In genomic region chr1:47175227-47175934, GRCh38 we compare ENCODE assay signal across 9 cellular contexts. TPM values are rescaled to one million over a fixed set of nuclear protein-coding genes. Genes with fewer than 3 reads are reported as not detected.
A peak's percentile ranks its signal among the peaks of the same experiment; 100 is the strongest.
DNase-seq lines count a peak whose midpoint lies in the region; ATAC-seq, FAIRE-seq and TF ChIP-seq lines count a peak whose summit lies in the region.
"Had no signal": no experiment of that assay in that cellular context is flagged by ENCODE, and none has a peak within 500 bp of the region (broad histone marks: within the 10 kb centered on the region; RNA-seq: fewer than 3 reads in every experiment).

No MANE protein-coding gene starts in this region.

- H3K27ac ChIP-seq in endothelial cell of umbilical vein (ENCODE audit: insufficient read depth, low read depth, low read length) (no peak overlapping the region), substantia nigra (ENCODE audit: low read depth, low read length, poor library complexity, severe bottlenecking) (no peak overlapping the region)

- H3K27me3 Mint-ChIP-seq in activated CD4-positive, alpha-beta T cell treated with anti-CD3 and anti-CD28 coated beads, Interleukin-2, amount 10 ng/mL, durations not matched to agents 24 days and 14 days, result peaks cover 17% of the 10 kb centered on the region
- H3K27me3 Mint-ChIP-seq in memory B cell, result peaks cover 14% of the 10 kb centered on the region

- no peak overlapping the region for H3K4me2 ChIP-seq in endothelial cell of umbilical vein (ENCODE audit: insufficient read depth, low read length)

- no peaks in the 10 kb centered on the region for H4K20me1 ChIP-seq in endothelial cell of umbilical vein (replicated peaks; ENCODE audit: control insufficient read depth, extremely low read depth, insufficient read depth, low read length)

- no peak overlapping the region for H3K9ac ChIP-seq in endothelial cell of umbilical vein (replicated peaks; ENCODE audit: extremely low read depth, insufficient read depth, low read length)

- intact Hi-C loops in activated CD4-positive, alpha-beta T cell treated with anti-CD3 and anti-CD28 coated beads, Interleukin-2, amount 10 ng/mL, durations not matched to agents 24 days and 14 days (cut with micrococcal nuclease), result loop anchor here (5.0 to 10.0 kb wide), 2 partner anchors 59 to 298 kb away; partner anchors contain the start of gene TAL1
- intact Hi-C loops in endothelial cell of umbilical vein (cut with micrococcal nuclease), result loop anchor here (2.0 to 5.0 kb wide), 3 partner anchors 75 to 482 kb away; no protein-coding TSS in a partner anchor

- H3K36me3 ChIP-seq in HAP-1 (replicated peaks) (no peaks in the 10 kb centered on the region), endothelial cell of umbilical vein (ENCODE audit: control insufficient read depth in 2 of 2, extremely low read depth in 1 of 2, insufficient read depth in 2 of 2, low read length in 2 of 2) (no peaks in the 10 kb centered on the region)

- H3K27me3 ChIP-seq in HAP-1 (ENCODE audit: low read depth), result no peaks in the 10 kb centered on the region; the same call in 1 of the 2 replicates
- no peaks in the 10 kb centered on the region for H3K27me3 ChIP-seq in endothelial cell of umbilical vein (ENCODE audit: control insufficient read depth in 2 of 2, insufficient read depth in 2 of 2, low read length in 2 of 2)

- dilution Hi-C loops in endothelial cell of umbilical vein (cut with MboI; ENCODE audit: extremely low pct_ligation_motif_present, low sequenced_read_pairs), result no loop called here

- CTCF ChIA-PET in endothelial cell of umbilical vein (lab: Charles Lee), result interaction anchor here (0.6 to 2.3 kb wide), 19 partner anchors 9 to 551 kb away, joined by 3 to 16 read pairs (median 4); partner anchors contain the start of genes CMPK1 and PDZK1IP1

- H3K9me3 Mint-ChIP-seq in activated CD4-positive, alpha-beta T cell treated with anti-CD3 and anti-CD28 coated beads, Interleukin-2, amount 10 ng/mL, durations not matched to agents 24 days and 14 days, result no peaks in the 10 kb centered on the region
- no peaks in the 10 kb centered on the region for H3K9me3 Mint-ChIP-seq in memory B cell

- TF ChIP-seq CTCF in endothelial cell of umbilical vein (IDR thresholded peaks at IDR 0.05; ENCODE audit: extremely low read depth in 1 of 2, insufficient read depth in 1 of 2, low read depth in 1 of 2, low read length in 2 of 2), result peak; percentile 90 to 93

- TF ChIP-seq POLR2A in endothelial cell of umbilical vein (IDR thresholded peaks at IDR 0.05; ENCODE audit: low read depth, low read length), result no peak

- H3K79me2 ChIP-seq in endothelial cell of umbilical vein (ENCODE audit: control insufficient read depth, insufficient read depth, low read length), result no peaks in the 10 kb centered on the region

- no peak overlapping the region for H2AFZ ChIP-seq in endothelial cell of umbilical vein (ENCODE audit: low read depth, low read length)

- peak; percentile 96 for FAIRE-seq in endothelial cell of umbilical vein (lab: Jason Lieb, UNC)

- H3K27ac Mint-ChIP-seq in activated CD4-positive, alpha-beta T cell treated with anti-CD3 and anti-CD28 coated beads, Interleukin-2, amount 10 ng/mL, durations not matched to agents 24 days and 14 days, result no peak overlapping the region
- H3K27ac Mint-ChIP-seq in memory B cell, result no peak overlapping the region
- H3K27ac Mint-ChIP-seq: activated naive CD8-positive, alpha-beta T cell had no signal

- no peaks in the 10 kb centered on the region for H3K9me3 ChIP-seq in HAP-1
- H3K9me3 ChIP-seq in endothelial cell of umbilical vein (replicated peaks; ENCODE audit: control insufficient read depth, insufficient read depth, low read length), result no peaks in the 10 kb centered on the region

- BruUV-seq in endothelial cell of umbilical vein (replicated peaks; lab: Mats Ljungman, UMichigan), result no TSS peak

- ATAC-seq in memory B cell (ENCODE audit: low read depth) (peak; percentile 43), HG03139 (IDR thresholded peaks at IDR 0.05; ENCODE audit: unreplicated experiment) (no peak)

- POLR2A ChIA-PET in endothelial cell of umbilical vein (lab: Charles Lee), result no interaction called here

- peaks cover 11% of the 10 kb centered on the region for H3K4me1 Mint-ChIP-seq in activated CD4-positive, alpha-beta T cell treated with anti-CD3 and anti-CD28 coated beads, Interleukin-2, amount 10 ng/mL, durations not matched to agents 24 days and 14 days
- peaks cover 12% of the 10 kb centered on the region for H3K4me1 Mint-ChIP-seq in memory B cell

- H3K36me3 Mint-ChIP-seq in activated CD4-positive, alpha-beta T cell treated with anti-CD3 and anti-CD28 coated beads, Interleukin-2, amount 10 ng/mL, durations not matched to agents 24 days and 14 days (ENCODE audit: low read depth), result no peaks in the 10 kb centered on the region
- H3K36me3 Mint-ChIP-seq in memory B cell, result no peaks in the 10 kb centered on the region
- H3K36me3 Mint-ChIP-seq: activated naive CD8-positive, alpha-beta T cell had no signal

- H3K4me3 ChIP-seq in HAP-1 (no peak overlapping the region), endothelial cell of umbilical vein (replicated peaks in 1 of 3; ENCODE audit: insufficient read depth in 1 of 3, low read depth in 1 of 3, low read length in 3 of 3) (no peak overlapping the region)

- DNase-seq in G401 (ENCODE audit: low spot score) (peak; percentile 58), HAP-1 (ENCODE audit: low spot score in 2 of 2) (peak; percentile 60 to 74), NCI-H2171 (lab: John Stamatoyannopoulos, UW) (peak; percentile 29), endothelial cell of umbilical vein (ENCODE audit: low read depth, low spot score) (peak; percentile 69), memory B cell (ENCODE audit: low spot score in 2 of 2) (peak; percentile 20 to 38), substantia nigra (lab: John Stamatoyannopoulos, UW) (peak in 33 of 49 donors; percentile 3 to 67 (median 33))
- DNase-seq in activated CD4-positive, alpha-beta T cell treated with anti-CD3 and anti-CD28 coated beads, Interleukin-2, amount 10 ng/mL, durations not matched to agents 24 days and 14 days, result peak; percentile 86

- H3K4me3 Mint-ChIP-seq in activated CD4-positive, alpha-beta T cell treated with anti-CD3 and anti-CD28 coated beads, Interleukin-2, amount 10 ng/mL, durations not matched to agents 24 days and 14 days, result no peak overlapping the region
- no peak overlapping the region for H3K4me3 Mint-ChIP-seq in memory B cell
- H3K4me3 Mint-ChIP-seq: activated naive CD8-positive, alpha-beta T cell had no signal

- peaks cover 4% of the 10 kb centered on the region; the same call in 1 of the 2 replicates for H3K4me1 ChIP-seq in HAP-1
- peaks cover 6% of the 10 kb centered on the region for H3K4me1 ChIP-seq in endothelial cell of umbilical vein (ENCODE audit: control insufficient read depth, extremely low read depth, insufficient read depth, low read length)

- in situ Hi-C loops in G401 (cut with HindIII; ENCODE audit: low sequenced_read_pairs) (no loop called here), HAP-1 (cut with MboI; ENCODE audit: low sequenced_read_pairs) (loop anchor here (10.0 kb wide), 1 partner anchor 549 kb away; no protein-coding TSS in a partner anchor)

- H3K9me1 ChIP-seq in endothelial cell of umbilical vein (replicated peaks; ENCODE audit: control insufficient read depth, extremely low read depth, insufficient read depth, low read length), result no peaks in the 10 kb centered on the region

TF ChIP-seq in endothelial cell of umbilical vein, 7 proteins besides CTCF, POLR2A, EP300 and RAD21 (continues in another document):
- no peak for TF ChIP-seq MAX (IDR thresholded peaks at IDR 0.05; ENCODE audit: insufficient read depth, insufficient read length)

RNA-seq across cellular contexts. Expression of gene PDZK1IP1, which starts 14.5 kb away (rescaled TPM):
- not detected in 2 replicates for total RNA-seq in G401 (2014; rRNA removed; shearing (Covaris generic))
- total RNA-seq in activated CD4-positive, alpha-beta T cell treated with anti-CD3 and anti-CD28 coated beads, Interleukin-2, amount 10 ng/mL, durations not matched to agents 24 days and 14 days, result not detected in 2 replicates
- total RNA-seq in endothelial cell of umbilical vein, result not detected in 2 replicates
- polyA plus RNA-seq in endothelial cell of umbilical vein, result 0.52 and 0.60 TPM in 2 replicates
- polyA plus RNA-seq in endothelial cell of umbilical vein (2011; cell fraction: cytosol; rRNA removed), result 0.44 and 0.52 TPM in 2 replicates
- 0.32 TPM in 1 of 2 replicates, not detected in the other for polyA plus RNA-seq in endothelial cell of umbilical vein (2011; cell fraction: nucleus; rRNA removed)
- polyA plus RNA-seq in endothelial cell of umbilical vein (2012), result not detected in 2 replicates
- polyA minus RNA-seq in endothelial cell of umbilical vein, result 0.42 TPM in 1 of 2 replicates, not detected in the other
- polyA minus RNA-seq in endothelial cell of umbilical vein (2011; cell fraction: cytosol; rRNA and poly(A)+ RNA removed), result not detected
- polyA minus RNA-seq in endothelial cell of umbilical vein (2011; cell fraction: nucleus; rRNA and poly(A)+ RNA removed), result 0.87 TPM in 1 of 2 replicates, not detected in the other

RNA-seq across cellular contexts. Expression of gene CYP4A22, which starts 38.1 kb away (rescaled TPM):
- total RNA-seq in G401 (2014; rRNA removed; shearing (Covaris generic)), result not detected in 2 replicates
- total RNA-seq in activated CD4-positive, alpha-beta T cell treated with anti-CD3 and anti-CD28 coated beads, Interleukin-2, amount 10 ng/mL, durations not matched to agents 24 days and 14 days, result not detected in 2 replicates
- not detected in 2 replicates for total RNA-seq in endothelial cell of umbilical vein
- not detected in 2 replicates for polyA plus RNA-seq in endothelial cell of umbilical vein
- polyA plus RNA-seq in endothelial cell of umbilical vein (2011; cell fraction: cytosol; rRNA removed), result not detected in 2 replicates
- polyA plus RNA-seq in endothelial cell of umbilical vein (2011; cell fraction: nucleus; rRNA removed), result not detected in 2 replicates
- not detected in 2 replicates for polyA plus RNA-seq in endothelial cell of umbilical vein (2012)
- not detected in 2 replicates for polyA minus RNA-seq in endothelial cell of umbilical vein
- polyA minus RNA-seq in endothelial cell of umbilical vein (2011; cell fraction: cytosol; rRNA and poly(A)+ RNA removed), result not detected
- not detected in 2 replicates for polyA minus RNA-seq in endothelial cell of umbilical vein (2011; cell fraction: nucleus; rRNA and poly(A)+ RNA removed)

RNA-seq across cellular contexts. Expression of gene TAL1, which starts 56.6 kb away (rescaled TPM):
- 0.06 TPM in 1 of 2 replicates, not detected in the other for total RNA-seq in G401 (2014; rRNA removed; shearing (Covaris generic))
- total RNA-seq in activated CD4-positive, alpha-beta T cell treated with anti-CD3 and anti-CD28 coated beads, Interleukin-2, amount 10 ng/mL, durations not matched to agents 24 days and 14 days, result not detected in 2 replicates
- total RNA-seq in endothelial cell of umbilical vein, result 50.2 and 52.4 TPM in 2 replicates
- polyA plus RNA-seq in endothelial cell of umbilical vein, result 30.8 and 36.7 TPM in 2 replicates
- 24.1 and 26.3 TPM in 2 replicates for polyA plus RNA-seq in endothelial cell of umbilical vein (2011; cell fraction: cytosol; rRNA removed)
- 82.5 and 84.2 TPM in 2 replicates for polyA plus RNA-seq in endothelial cell of umbilical vein (2011; cell fraction: nucleus; rRNA removed)
- polyA plus RNA-seq in endothelial cell of umbilical vein (2012), result 23.0 and 23.4 TPM in 2 replicates
- 60.3 and 68.1 TPM in 2 replicates for polyA minus RNA-seq in endothelial cell of umbilical vein
- polyA minus RNA-seq in endothelial cell of umbilical vein (2011; cell fraction: cytosol; rRNA and poly(A)+ RNA removed), result not detected
- polyA minus RNA-seq in endothelial cell of umbilical vein (2011; cell fraction: nucleus; rRNA and poly(A)+ RNA removed), result 28.8 and 35.0 TPM in 2 replicates

Comparison
In these comparisons a context has a peak if more than half of its experiments do, and no peak if none do; other contexts are left out.
1. DNase-seq: peak in every context shown above with its lines; median percentile 86 in activated CD4-positive, alpha-beta T cell treated with anti-CD3 and anti-CD28 coated beads, Interleukin-2, amount 10 ng/mL, durations not matched to agents 24 days and 14 days; 69 in endothelial cell of umbilical vein; 67 in HAP-1; 58 in G401; 33 in substantia nigra; 29 in NCI-H2171; 29 in memory B cell.
2. RNA of gene TAL1, which starts 56.6 kb away (total RNA-seq): 50.2 to 52.4 TPM in endothelial cell of umbilical vein; not detected in activated CD4-positive, alpha-beta T cell treated with anti-CD3 and anti-CD28 coated beads, Interleukin-2, amount 10 ng/mL, durations not matched to agents 24 days and 14 days and 0.06 TPM in G401; every median in the first group is over 10 times any median in the second.